Comparison of ENCODE assay signal across 1 cellular context in genomic region chrX:3119376-3119775, GRCh38.
TF ChIP-seq lines count a peak whose summit lies in the region.

No MANE protein-coding gene starts in this region.

TF ChIP-seq in IMR-90, 13 proteins besides CTCF, POLR2A, EP300 and RAD21 (continued from another document):
- no peak for TF ChIP-seq RFX5 (IDR thresholded peaks at IDR 0.05; ENCODE audit: low read depth, low read length)
- no peak for TF ChIP-seq NFE2L2 (IDR thresholded peaks at IDR 0.05; ENCODE audit: low read depth, low read length)
